ENCODE assay signal across 16 cellular contexts in the genomic region with DNA sequence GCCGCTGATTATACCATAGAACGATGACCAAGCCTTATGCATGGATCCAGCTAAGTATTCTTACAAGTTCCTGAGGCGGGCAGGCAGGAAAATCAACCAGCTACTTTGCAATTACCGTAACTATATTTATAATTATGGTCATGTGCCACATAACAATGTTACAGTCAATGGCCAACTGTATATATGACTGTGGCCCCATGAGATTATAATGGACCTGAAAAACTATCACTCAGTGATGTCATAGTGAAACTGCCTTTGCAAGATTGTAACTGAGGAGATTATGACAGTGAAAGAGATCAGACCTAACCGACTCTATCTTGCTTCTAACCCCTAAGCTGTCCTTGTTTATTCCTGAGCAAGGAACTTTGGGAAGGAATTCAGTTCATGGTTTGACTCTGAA. TPM values are rescaled to one million over a fixed set of nuclear protein-coding genes. Genes with fewer than 3 reads are reported as not detected.
DNase-seq lines count a peak whose midpoint lies in the region; ATAC-seq and TF ChIP-seq lines count a peak whose summit lies in the region.
"Had no signal": no experiment of that assay in that cellular context is flagged by ENCODE, and none has a peak within 500 bp of the region (broad histone marks: within the 10 kb centered on the region; RNA-seq: fewer than 3 reads in every experiment).

No MANE protein-coding gene starts in this region.

- H3K79me1 ChIP-seq in trophoblast cell (ENCODE audit: low read length), result peaks cover 2% of the 10 kb centered on the region

- peak overlapping the region; percentile 36 for H3K4me2 ChIP-seq in trophoblast cell (ENCODE audit: low read length)

- no peaks in the 10 kb centered on the region for H3K79me2 ChIP-seq in trophoblast cell (ENCODE audit: control insufficient read depth, insufficient read depth, low read length, poor library complexity)

- H3K27me3 ChIP-seq in trophoblast cell (ENCODE audit: insufficient read depth, low read length), result no peaks in the 10 kb centered on the region

- H3K4me1 ChIP-seq in trophoblast cell (ENCODE audit: control insufficient read depth in 1 of 2, insufficient read depth in 2 of 2, low read length in 2 of 2), result peaks cover 0 to 3% of the 10 kb centered on the region in 2 experiments

- H3K9ac ChIP-seq in trophoblast cell (ENCODE audit: low read length), result no peak overlapping the region

- no peak overlapping the region for H3K23ac ChIP-seq in trophoblast cell (ENCODE audit: low read length)

- H3K4me1 Mint-ChIP-seq in chondrocyte (ENCODE audit: low read depth), result peaks cover 2% of the 10 kb centered on the region
- no peaks in the 10 kb centered on the region for H3K4me1 Mint-ChIP-seq in natural killer cell

- H4K91ac ChIP-seq in trophoblast cell (ENCODE audit: low read depth, low read length), result no peak overlapping the region

- H2BK120ac ChIP-seq in trophoblast cell (ENCODE audit: insufficient read depth, low read length, poor library complexity), result peak overlapping the region; percentile 31

- H3K9me3 Mint-ChIP-seq in chondrocyte (ENCODE audit: low read depth), result no peaks in the 10 kb centered on the region
- no peaks in the 10 kb centered on the region for H3K9me3 Mint-ChIP-seq in natural killer cell
- H3K9me3 Mint-ChIP-seq: CD8-positive, alpha-beta T cell; type B pancreatic cell had no signal

- H3K4me3 Mint-ChIP-seq in chondrocyte (ENCODE audit: unreplicated experiment), result no peak overlapping the region
- no peak overlapping the region for H3K4me3 Mint-ChIP-seq in natural killer cell
- H3K4me3 Mint-ChIP-seq: CD8-positive, alpha-beta T cell; type B pancreatic cell had no signal

- peak overlapping the region; percentile 41 for H3K27ac ChIP-seq in trophoblast cell (ENCODE audit: low read depth, low read length)
- H3K27ac ChIP-seq: SK-N-MC had no signal

- TF ChIP-seq CTCF in chondrocyte (IDR thresholded peaks at IDR 0.05) (no peak), natural killer cell (IDR thresholded peaks at IDR 0.05) (no peak)

- H3K9me3 ChIP-seq in trophoblast cell (ENCODE audit: insufficient read depth, low read depth, low read length), result no peaks in the 10 kb centered on the region

- H3K18ac ChIP-seq in trophoblast cell (ENCODE audit: low read length), result no peak overlapping the region

- H3K27me3 Mint-ChIP-seq in chondrocyte (ENCODE audit: low read depth) (peaks cover 1% of the 10 kb centered on the region), natural killer cell (ENCODE audit: low read depth in 2 of 2) (peaks cover 6 to 22% of the 10 kb centered on the region in 2 donors)
- H3K27me3 Mint-ChIP-seq: type B pancreatic cell had no signal

- no peak overlapping the region for H2AK5ac ChIP-seq in trophoblast cell (ENCODE audit: low read length)

- H2AFZ ChIP-seq in trophoblast cell (ENCODE audit: insufficient read depth, low read length, poor library complexity), result no peak overlapping the region

- peak overlapping the region; percentile 33 for H2BK5ac ChIP-seq in trophoblast cell (ENCODE audit: low read depth, low read length, poor library complexity)

- H3K27ac Mint-ChIP-seq in chondrocyte (ENCODE audit: unreplicated experiment) (no peak overlapping the region), natural killer cell (no peak overlapping the region)
- H3K27ac Mint-ChIP-seq: CD8-positive, alpha-beta T cell had no signal

- peak; percentile 4 to 74 for DNase-seq in trophoblast cell
- DNase-seq in activated CD4-positive, CD25-positive, alpha-beta regulatory T cell (lab: John Stamatoyannopoulos, UW), result no peak
- no peak for DNase-seq in chondrocyte (ENCODE audit: low spot score)
- DNase-seq in natural killer cell, result no peak
- DNase-seq: activated CD4-positive, alpha-beta T cell treated with anti-CD3 and anti-CD28 coated beads, Interleukin-2, amount 50 U/mL, for 1 hour; activated effector memory CD4-positive, alpha-beta T cell treated with anti-CD3 and anti-CD28 coated beads, Interleukin-2, amount 50 U/mL, for 16 hours; caudate nucleus; CD8-positive, alpha-beta T cell; MV-4-11; NCI-H748 treated with DMSO at 0.1 percent for 48 hours; retina had no signal

- H2BK12ac ChIP-seq in trophoblast cell (ENCODE audit: low read length), result no peak overlapping the region

- H4K12ac ChIP-seq in trophoblast cell (ENCODE audit: low read depth, low read length), result no peak overlapping the region

- H4K8ac ChIP-seq in trophoblast cell (ENCODE audit: low read depth, low read length), result no peak overlapping the region

- no peaks in the 10 kb centered on the region for H3K36me3 ChIP-seq in trophoblast cell (ENCODE audit: control insufficient read depth in 1 of 2, insufficient read depth in 2 of 2, low read length in 2 of 2)

- no peak overlapping the region for H3K14ac ChIP-seq in trophoblast cell (ENCODE audit: low read length)

- intact Hi-C loops in natural killer cell (cut with micrococcal nuclease), result no loop called here

- ATAC-seq in GM18909 (IDR thresholded peaks at IDR 0.05; ENCODE audit: poor library complexity, unreplicated experiment) (peak; percentile 94), GM21717 (IDR thresholded peaks at IDR 0.05; ENCODE audit: unreplicated experiment) (peak; percentile 88), HG03108 (IDR thresholded peaks at IDR 0.05; ENCODE audit: unreplicated experiment) (peak; percentile 81), natural killer cell (no peak)
- ATAC-seq: CD8-positive, alpha-beta T cell had no signal

- H3K36me3 Mint-ChIP-seq in chondrocyte (ENCODE audit: low read depth) (no peaks in the 10 kb centered on the region), natural killer cell (no peaks in the 10 kb centered on the region)
- H3K36me3 Mint-ChIP-seq: CD8-positive, alpha-beta T cell; type B pancreatic cell had no signal

- no peak overlapping the region for H3K4ac ChIP-seq in trophoblast cell (ENCODE audit: low read depth, low read length)

- no CpG with 5 or more reads among the region's 5 CpGs for WGBS in trophoblast cell (ENCODE audit: extremely low coverage, insufficient coverage, insufficient read length)

- H3K4me3 ChIP-seq in trophoblast cell (ENCODE audit: low read depth, low read length), result no peak overlapping the region
- H3K4me3 ChIP-seq: SK-N-MC had no signal

RNA-seq across cellular contexts. Expression of gene FAM135A, which starts 33.0 kb away (rescaled TPM):
- polyA plus RNA-seq in trophoblast cell (2013), result 24.8 and 24.9 TPM in 2 replicates
- total RNA-seq in chondrocyte (8.8 to 11.9 TPM (median 10.6 TPM) in 3 replicates), natural killer cell (1 to 10 TPM; 4.8 to 9.3 (median 5.0) TPM)

Comparison
In these comparisons a context has a peak if more than half of its experiments do, and no peak if none do; other contexts are left out.
1. ATAC-seq: peak in GM18909 (single experiment), GM21717 (single experiment) and HG03108 (single experiment); none in natural killer cell (0 of 3).
2. DNase-seq: peak in trophoblast cell (2 of 2); none in activated CD4-positive, CD25-positive, alpha-beta regulatory T cell (0 of 4), chondrocyte (single experiment) and natural killer cell (single experiment).